ENCODE assay signal across 1 cellular context in genomic region chr1:213987876-213988638, GRCh38.
TF ChIP-seq lines count a peak whose summit lies in the region.

Gene PROX1 (plus strand): TSS chr1:213987973. CDS start chr1:213996536, 8,563 bp downstream.

TF ChIP-seq in K562, 482 proteins besides CTCF, POLR2A, EP300 and RAD21 (continued from another document):
- TF ChIP-seq ZBTB26 (CRISPR knock-in tag; IDR thresholded peaks at IDR 0.05), result 0 out of 2 replicates have a peak, but pooled peaks have one; percentile 53
- no peak for TF ChIP-seq FOXP1 (CRISPR knock-in tag; IDR thresholded peaks at IDR 0.05)
- TF ChIP-seq FIP1L1 (IDR thresholded peaks at IDR 0.05; ENCODE audit: low read depth, low read length, poor library complexity, severe bottlenecking), result no peak
- TF ChIP-seq OTX1 (CRISPR knock-in tag; IDR thresholded peaks at IDR 0.05), result peak; percentile 86; the same call in 1 of the 2 replicates
- TF ChIP-seq MAZ (CRISPR knock-in tag; conservative IDR thresholded peaks at IDR 0.05 in 1 of 2, IDR thresholded peaks at IDR 0.05 in 1 of 2), result 0 out of 4 replicates have a peak, but pooled peaks of 1 of the 2 experiments have one; percentile 44
- TF ChIP-seq HBP1 (CRISPR knock-in tag; IDR thresholded peaks at IDR 0.05), result peak; percentile 63; the same call in 1 of the 2 replicates
- peak; percentile 88 for TF ChIP-seq TFAP4 (CRISPR knock-in tag; IDR thresholded peaks at IDR 0.05; ENCODE audit: borderline replicate concordance)
TF ChIP-seq in K562: peak in this region for 11.
